24 cellular contexts compared by ENCODE assay signal in genomic region chr11:6876914-6877313, GRCh38. TPM values are rescaled to one million over a fixed set of nuclear protein-coding genes. Genes with fewer than 3 reads are reported as not detected.
DNase-seq lines count a peak whose midpoint lies in the region; ATAC-seq, FAIRE-seq and TF ChIP-seq lines count a peak whose summit lies in the region.
"Had no signal": no experiment of that assay in that cellular context is flagged by ENCODE, and none has a peak within 500 bp of the region (broad histone marks: within the 10 kb centered on the region; RNA-seq: fewer than 3 reads in every experiment).

No MANE protein-coding gene starts in this region.

- POLR2A ChIA-PET in GM12878 (lab: Charles Lee) = no interaction called here

- peaks cover 13% of the 10 kb centered on the region for H3K27me3 Mint-ChIP-seq in activated T-cell treated with anti-CD3 and anti-CD28 coated beads, Interleukin-2, amount 50 U/mL, for 4 hours (ENCODE audit: low read depth)

- TF ChIP-seq RAD21 in GM12878 (IDR thresholded peaks at IDR 0.05; ENCODE audit: insufficient read depth, low read depth, low read length) = no peak

- no peaks in the 10 kb centered on the region for H3K4me1 Mint-ChIP-seq in activated T-cell treated with anti-CD3 and anti-CD28 coated beads, Interleukin-2, amount 50 U/mL, for 4 hours (ENCODE audit: low read depth)
- H3K4me1 Mint-ChIP-seq: CD4-positive, alpha-beta memory T cell had no signal

- no peaks in the 10 kb centered on the region for H3K36me3 ChIP-seq in MM.1S (replicated peaks; ENCODE audit: insufficient read depth, low read length)
- H3K36me3 ChIP-seq in GM12878 (ENCODE audit: control insufficient read depth in 2 of 2, insufficient read depth in 2 of 2, low read length in 1 of 2) = no peaks in the 10 kb centered on the region
- H3K36me3 ChIP-seq in transverse colon = no peaks in the 10 kb centered on the region

- no peaks in the 10 kb centered on the region for H3K9me3 Mint-ChIP-seq in activated T-cell treated with anti-CD3 and anti-CD28 coated beads, Interleukin-2, amount 50 U/mL, for 4 hours

- H3K4me3 ChIP-seq in MM.1S (ENCODE audit: low read length) (no peak overlapping the region), GM12878 (no peak overlapping the region), transverse colon (no peak overlapping the region)
- H3K4me3 ChIP-seq: GM23248 had no signal

- SMC1A ChIA-PET in GM12878 (lab: Charles Lee; ENCODE audit: uncharacterized antibody, unreplicated experiment) = interaction anchor here (0.9 kb wide), 1 partner anchor 23 kb away, joined by 3 read pairs; no protein-coding TSS in a partner anchor

- no peak for FAIRE-seq in GM12878 (lab: Jason Lieb, UNC)
- FAIRE-seq: H1 had no signal

- in situ Hi-C loops in GM12878 (cut with MboI) (no loop called here), transverse colon (cut with MboI; ENCODE audit: low pct_ligation_motif_present in 1 of 4, low pct_unique_long_range_greater_than_20kb in 1 of 4, low sequenced_read_pairs in 3 of 4) (no loop called here)

- ATAC-seq in GM18867 (IDR thresholded peaks at IDR 0.05; ENCODE audit: unreplicated experiment) = peak; percentile 69
- ATAC-seq in GM12878 = peak; percentile 68
- ATAC-seq in GM18502 (IDR thresholded peaks at IDR 0.05; ENCODE audit: poor library complexity, unreplicated experiment) = no peak
- no peak for ATAC-seq in activated T-cell treated with anti-CD3 and anti-CD28 coated beads, Interleukin-2, amount 50 U/mL, for 4 hours
- no peak for ATAC-seq in HG03097 (IDR thresholded peaks at IDR 0.05; ENCODE audit: low FRiP score, unreplicated experiment)
- no peak for ATAC-seq in GM18909 (IDR thresholded peaks at IDR 0.05; ENCODE audit: poor library complexity, unreplicated experiment)

- H4K20me1 ChIP-seq in MM.1S (ENCODE audit: insufficient read depth, low read length) (no peaks in the 10 kb centered on the region), GM12878 (ENCODE audit: control insufficient read depth, insufficient read depth) (no peaks in the 10 kb centered on the region)

- no peak for TF ChIP-seq CTCF in MM.1S (IDR thresholded peaks at IDR 0.05; ENCODE audit: low read length)
- TF ChIP-seq CTCF in GM12878 (IDR thresholded peaks at IDR 0.05 in 2 of 3, conservative IDR thresholded peaks at IDR 0.05 in 1 of 3; ENCODE audit: control insufficient read depth in 2 of 3, extremely low read depth in 1 of 3, insufficient read depth in 1 of 3, low read depth in 3 of 3, low read length in 3 of 3) = no peak
- TF ChIP-seq CTCF in transverse colon (IDR thresholded peaks at IDR 0.05) = no peak

- H3K27ac ChIP-seq in MM.1S (ENCODE audit: low read length) = no peak overlapping the region
- no peak overlapping the region for H3K27ac ChIP-seq in GM12878 (ENCODE audit: control insufficient read depth, insufficient read depth)
- H3K27ac ChIP-seq in transverse colon = no peak overlapping the region
- H3K27ac ChIP-seq: GM23248 had no signal

- no peaks in the 10 kb centered on the region for H3K36me3 Mint-ChIP-seq in activated T-cell treated with anti-CD3 and anti-CD28 coated beads, Interleukin-2, amount 50 U/mL, for 4 hours (ENCODE audit: insufficient read depth)
- H3K36me3 Mint-ChIP-seq: CD4-positive, alpha-beta memory T cell had no signal

- no peaks in the 10 kb centered on the region for H3K9me2 ChIP-seq in MM.1S (replicated peaks; ENCODE audit: insufficient read depth, low read length)

- no peaks in the 10 kb centered on the region for H3K9me3 ChIP-seq in MM.1S (replicated peaks; ENCODE audit: insufficient read depth, low read length)
- H3K9me3 ChIP-seq in GM12878 (replicated peaks; ENCODE audit: control insufficient read depth, insufficient read depth, low read length) = no peaks in the 10 kb centered on the region
- no peaks in the 10 kb centered on the region for H3K9me3 ChIP-seq in transverse colon

- DNase-seq in MM.1S (peak; percentile 32), GM12878 (ENCODE audit: low read depth, low spot score) (no peak), transverse colon (peak; percentile 12)
- DNase-seq in activated T-cell treated with anti-CD3 and anti-CD28 coated beads, Interleukin-2, amount 50 U/mL, for 4 hours = no peak
- DNase-seq: C1 segment of cervical spinal cord; Calu3; CD4-positive, alpha-beta memory T cell; COR-L47; DMS53; DMS79 treated with DMSO at 0.1 percent for 48 hours; GF-D8; GM23248; H7; HCEC 1CT had no signal

- TF ChIP-seq EP300 in GM12878 (IDR thresholded peaks at IDR 0.05; ENCODE audit: borderline replicate concordance in 1 of 2, control insufficient read depth in 1 of 2, low read depth in 2 of 2, low read length in 2 of 2) (no peak), transverse colon (IDR thresholded peaks at IDR 0.05; ENCODE audit: low read depth) (no peak)

- RAD21 ChIA-PET in GM12878 (lab: Charles Lee; ENCODE audit: unreplicated experiment) = no interaction called here

- no peak overlapping the region for H3K9ac ChIP-seq in MM.1S (ENCODE audit: low read length)
- H3K9ac ChIP-seq in GM12878 (ENCODE audit: control insufficient read depth, insufficient read depth, low read length) = no peak overlapping the region
- H3K9ac ChIP-seq: GM23248 had no signal

- WGBS in GM12878 (ENCODE audit: insufficient coverage, insufficient replicate concordance, low lambda C conversion rate, missing lambda C conversion rate) = 15% methylated on average over 3 of the region's 3 CpGs
- WGBS in transverse colon (ENCODE audit: low coverage in 1 of 2), 2 donors = 80 to 96% methylated on average over 1 to 3 of the region's 3 CpGs

- no peak overlapping the region for H3K4me3 Mint-ChIP-seq in activated T-cell treated with anti-CD3 and anti-CD28 coated beads, Interleukin-2, amount 50 U/mL, for 4 hours
- H3K4me3 Mint-ChIP-seq: CD4-positive, alpha-beta memory T cell had no signal

- H3K4me2 ChIP-seq in MM.1S (ENCODE audit: low read depth, low read length) (no peak overlapping the region), GM12878 (ENCODE audit: control insufficient read depth, insufficient read depth) (no peak overlapping the region)

- CTCF ChIA-PET in GM12878 (lab: Yijun Ruan, JAX) = no interaction called here

- H3F3A ChIP-seq in MM.1S (ENCODE audit: insufficient read depth, low read length) = no peaks in the 10 kb centered on the region

- intact Hi-C loops in GM12878 (cut with micrococcal nuclease; ENCODE audit: unreplicated experiment) = no loop called here
- intact Hi-C loops in transverse colon (cut with DNase I; ENCODE audit: low total_unique reads) = no loop called here

- H3K27me3 ChIP-seq in MM.1S (replicated peaks; ENCODE audit: insufficient read depth, low read length) (no peaks in the 10 kb centered on the region), GM12878 (replicated peaks in 1 of 2; ENCODE audit: control insufficient read depth in 2 of 2, insufficient read depth in 2 of 2, low read length in 1 of 2) (no peaks in the 10 kb centered on the region), transverse colon (no peaks in the 10 kb centered on the region)

- H3K79me2 ChIP-seq in MM.1S (ENCODE audit: low read length) (no peaks in the 10 kb centered on the region), GM12878 (ENCODE audit: control insufficient read depth, insufficient read depth, low read length) (no peaks in the 10 kb centered on the region)

- H2AFZ ChIP-seq in MM.1S (ENCODE audit: low read length) (no peak overlapping the region), GM12878 (ENCODE audit: control insufficient read depth, low read depth, low read length) (no peak overlapping the region)
- H2AFZ ChIP-seq: GM23248 had no signal

- no TSS peak for BruUV-seq in GM12878 (replicated peaks; lab: Mats Ljungman, UMichigan)

- no peak for TF ChIP-seq POLR2A in GM12878 (IDR thresholded peaks at IDR 0.05; ENCODE audit: low read depth, low read length)
- no peak for TF ChIP-seq POLR2A in transverse colon (IDR thresholded peaks at IDR 0.05)

- no peaks in the 10 kb centered on the region for H3K4me1 ChIP-seq in MM.1S (ENCODE audit: low read length)
- H3K4me1 ChIP-seq in GM12878 (ENCODE audit: control insufficient read depth, insufficient read depth, low read length) = no peaks in the 10 kb centered on the region
- H3K4me1 ChIP-seq in transverse colon = no peaks in the 10 kb centered on the region

RNA-seq across cellular contexts. Expression of gene OR10A4, which starts 0.5 kb away (rescaled TPM):
- not detected in 2 replicates for total RNA-seq in GM12878 (2013; cell fraction: nucleolus; rRNA removed)
- total RNA-seq in GM12878 (2014; rRNA removed) (not detected in 2 replicates), GM12878 (2014; rRNA removed; fragmentation: Illumina TruSeq; extraction: Trizol) (not detected in 2 replicates), GM12878 (2021) (not detected in 2 replicates), transverse colon (not detected)
- polyA plus RNA-seq in GM12878 (2011; ENCODE audit: low read depth) = not detected
- polyA plus RNA-seq in GM12878 (2011; rRNA removed) (not detected in 2 replicates), GM12878 (2014; fragmentation: Illumina TruSeq; extraction: Trizol) (not detected in 2 replicates), GM12878 (2014; fragmentation: Nextera tagmentation; extraction: Ambion mirVana) (not detected), GM12878 (2014; rRNA removed) (not detected in 2 replicates), GM12878 (2016; fragmentation: Nextera tagmentation; extraction: Ambion mirVana) (not detected)
- polyA plus RNA-seq in GM12878 (2011; cell fraction: cytosol; rRNA removed) = not detected in 2 replicates
- not detected in 2 replicates for polyA plus RNA-seq in GM12878 (2011; cell fraction: nucleus; rRNA removed)
- polyA plus RNA-seq in GM12878 (2012) = not detected in 2 replicates
- polyA minus RNA-seq in GM12878 (2011; rRNA and poly(A)+ RNA removed) = not detected in 2 replicates
- polyA minus RNA-seq in GM12878 (2011; cell fraction: cytosol; rRNA and poly(A)+ RNA removed) = not detected in 2 replicates
- not detected in 2 replicates for polyA minus RNA-seq in GM12878 (2011; cell fraction: nucleus; rRNA and poly(A)+ RNA removed)
- total RNA-seq in activated T-cell treated with anti-CD3 and anti-CD28 coated beads, Interleukin-2, amount 50 U/mL, for 4 hours = not detected
- total RNA-seq: A172; A673; Calu3; CD4-positive, alpha-beta memory T cell; Daoy; G401; GM23248; H1; H7 had no signal
- polyA plus RNA-seq: BJ; CD4-positive, alpha-beta memory T cell; GM23248; H1 had no signal

RNA-seq across cellular contexts. Expression of gene OR10A2, which starts 14.1 kb away (rescaled TPM):
- not detected in 2 replicates for total RNA-seq in GM12878 (2013; cell fraction: nucleolus; rRNA removed)
- total RNA-seq in GM12878 (2014; rRNA removed) = not detected in 2 replicates
- total RNA-seq in GM12878 (2014; rRNA removed; fragmentation: Illumina TruSeq; extraction: Trizol) = not detected in 2 replicates
- total RNA-seq in GM12878 (2021) = not detected in 2 replicates
- polyA plus RNA-seq in GM12878 (2011; ENCODE audit: low read depth) = not detected
- polyA plus RNA-seq in GM12878 (2011; rRNA removed) = not detected in 2 replicates
- not detected in 2 replicates for polyA plus RNA-seq in GM12878 (2011; cell fraction: cytosol; rRNA removed)
- polyA plus RNA-seq in GM12878 (2011; cell fraction: nucleus; rRNA removed) = not detected in 2 replicates
- 0.01 TPM in 1 of 2 replicates, not detected in the other for polyA plus RNA-seq in GM12878 (2012)
- polyA plus RNA-seq in GM12878 (2014; fragmentation: Illumina TruSeq; extraction: Trizol) = not detected in 2 replicates
- not detected for polyA plus RNA-seq in GM12878 (2014; fragmentation: Nextera tagmentation; extraction: Ambion mirVana)
- polyA plus RNA-seq in GM12878 (2014; rRNA removed) = not detected in 2 replicates
- under 1 TPM; 0.04 to 0.06 TPM for polyA plus RNA-seq in GM12878 (2016; fragmentation: Nextera tagmentation; extraction: Ambion mirVana)
- not detected in 2 replicates for polyA minus RNA-seq in GM12878 (2011; rRNA and poly(A)+ RNA removed)
- polyA minus RNA-seq in GM12878 (2011; cell fraction: cytosol; rRNA and poly(A)+ RNA removed) = not detected in 2 replicates
- not detected in 2 replicates for polyA minus RNA-seq in GM12878 (2011; cell fraction: nucleus; rRNA and poly(A)+ RNA removed)
- not detected for total RNA-seq in transverse colon
- total RNA-seq in activated T-cell treated with anti-CD3 and anti-CD28 coated beads, Interleukin-2, amount 50 U/mL, for 4 hours = not detected
- total RNA-seq: A172; A673; Calu3; CD4-positive, alpha-beta memory T cell; Daoy; G401; GM23248; H1; H7 had no signal
- polyA plus RNA-seq: BJ; CD4-positive, alpha-beta memory T cell; H1 had no signal

RNA-seq across cellular contexts. Expression of gene OR2D2, which starts 15.4 kb away (rescaled TPM):
- 8.0 and 9.1 TPM in 2 replicates for total RNA-seq in GM12878 (2013; cell fraction: nucleolus; rRNA removed)
- 0.11 TPM in 1 of 2 replicates, not detected in the other for total RNA-seq in GM12878 (2014; rRNA removed)
- total RNA-seq in GM12878 (2014; rRNA removed; fragmentation: Illumina TruSeq; extraction: Trizol) = 0.23 TPM in 1 of 2 replicates, not detected in the other
- not detected in 2 replicates for total RNA-seq in GM12878 (2021)
- not detected for polyA plus RNA-seq in GM12878 (2011; ENCODE audit: low read depth)
- not detected in 2 replicates for polyA plus RNA-seq in GM12878 (2011; rRNA removed)
- not detected in 2 replicates for polyA plus RNA-seq in GM12878 (2011; cell fraction: cytosol; rRNA removed)
- 0.30 and 0.32 TPM in 2 replicates for polyA plus RNA-seq in GM12878 (2011; cell fraction: nucleus; rRNA removed)
- polyA plus RNA-seq in GM12878 (2012) = not detected in 2 replicates
- not detected in 2 replicates for polyA plus RNA-seq in GM12878 (2014; fragmentation: Illumina TruSeq; extraction: Trizol)
- polyA plus RNA-seq in GM12878 (2014; fragmentation: Nextera tagmentation; extraction: Ambion mirVana) = not detected
- not detected in 2 replicates for polyA plus RNA-seq in GM12878 (2014; rRNA removed)
- polyA plus RNA-seq in GM12878 (2016; fragmentation: Nextera tagmentation; extraction: Ambion mirVana) = not detected
- 2.6 and 3.1 TPM in 2 replicates for polyA minus RNA-seq in GM12878 (2011; rRNA and poly(A)+ RNA removed)
- not detected in 2 replicates for polyA minus RNA-seq in GM12878 (2011; cell fraction: cytosol; rRNA and poly(A)+ RNA removed)
- 1.9 and 6.4 TPM in 2 replicates for polyA minus RNA-seq in GM12878 (2011; cell fraction: nucleus; rRNA and poly(A)+ RNA removed)
- total RNA-seq in transverse colon = 1 to 10 TPM in 1 of 4 donors, under 1 TPM in 1, not detected in 2; 0.64 to 1.4 TPM
- total RNA-seq in activated T-cell treated with anti-CD3 and anti-CD28 coated beads, Interleukin-2, amount 50 U/mL, for 4 hours = not detected
- total RNA-seq: A172; A673; Calu3; CD4-positive, alpha-beta memory T cell; Daoy; G401; H1 had no signal
- polyA plus RNA-seq: CD4-positive, alpha-beta memory T cell; GM23248 had no signal

RNA-seq across cellular contexts. Expression of gene OR10A5, which starts 31.4 kb away (rescaled TPM):
- not detected in 2 replicates for total RNA-seq in GM12878 (2013; cell fraction: nucleolus; rRNA removed)
- not detected in 2 replicates for total RNA-seq in GM12878 (2014; rRNA removed)
- not detected in 2 replicates for total RNA-seq in GM12878 (2014; rRNA removed; fragmentation: Illumina TruSeq; extraction: Trizol)
- total RNA-seq in GM12878 (2021) = not detected in 2 replicates
- not detected for polyA plus RNA-seq in GM12878 (2011; ENCODE audit: low read depth)
- polyA plus RNA-seq in GM12878 (2011; rRNA removed) = not detected in 2 replicates
- not detected in 2 replicates for polyA plus RNA-seq in GM12878 (2011; cell fraction: cytosol; rRNA removed)
- not detected in 2 replicates for polyA plus RNA-seq in GM12878 (2011; cell fraction: nucleus; rRNA removed)
- polyA plus RNA-seq in GM12878 (2012) = not detected in 2 replicates
- polyA plus RNA-seq in GM12878 (2014; fragmentation: Illumina TruSeq; extraction: Trizol) = not detected in 2 replicates
- polyA plus RNA-seq in GM12878 (2014; fragmentation: Nextera tagmentation; extraction: Ambion mirVana) = not detected
- not detected in 2 replicates for polyA plus RNA-seq in GM12878 (2014; rRNA removed)
- not detected for polyA plus RNA-seq in GM12878 (2016; fragmentation: Nextera tagmentation; extraction: Ambion mirVana)
- not detected in 2 replicates for polyA minus RNA-seq in GM12878 (2011; rRNA and poly(A)+ RNA removed)
- polyA minus RNA-seq in GM12878 (2011; cell fraction: cytosol; rRNA and poly(A)+ RNA removed) = not detected in 2 replicates
- polyA minus RNA-seq in GM12878 (2011; cell fraction: nucleus; rRNA and poly(A)+ RNA removed) = not detected in 2 replicates
- total RNA-seq in transverse colon = not detected
- total RNA-seq in activated T-cell treated with anti-CD3 and anti-CD28 coated beads, Interleukin-2, amount 50 U/mL, for 4 hours = not detected
- total RNA-seq: A172; A673; Calu3; CD4-positive, alpha-beta memory T cell; Daoy; G401; GM23248; H1; H7 had no signal
- polyA plus RNA-seq: BJ; CD4-positive, alpha-beta memory T cell; GM23248; H1 had no signal

RNA-seq across cellular contexts. Expression of gene OR2D3, which starts 43.9 kb away (rescaled TPM):
- total RNA-seq in GM12878 (2013; cell fraction: nucleolus; rRNA removed) = not detected in 2 replicates
- not detected in 2 replicates for total RNA-seq in GM12878 (2014; rRNA removed)
- not detected in 2 replicates for total RNA-seq in GM12878 (2014; rRNA removed; fragmentation: Illumina TruSeq; extraction: Trizol)
- total RNA-seq in GM12878 (2021) = not detected in 2 replicates
- not detected for polyA plus RNA-seq in GM12878 (2011; ENCODE audit: low read depth)
- not detected in 2 replicates for polyA plus RNA-seq in GM12878 (2011; rRNA removed)
- not detected in 2 replicates for polyA plus RNA-seq in GM12878 (2011; cell fraction: cytosol; rRNA removed)
- not detected in 2 replicates for polyA plus RNA-seq in GM12878 (2011; cell fraction: nucleus; rRNA removed)
- not detected in 2 replicates for polyA plus RNA-seq in GM12878 (2012)
- not detected in 2 replicates for polyA plus RNA-seq in GM12878 (2014; fragmentation: Illumina TruSeq; extraction: Trizol)
- polyA plus RNA-seq in GM12878 (2014; fragmentation: Nextera tagmentation; extraction: Ambion mirVana) = not detected
- polyA plus RNA-seq in GM12878 (2014; rRNA removed) = not detected in 2 replicates
- polyA plus RNA-seq in GM12878 (2016; fragmentation: Nextera tagmentation; extraction: Ambion mirVana) = under 1 TPM in 1 of 2 experiments, not detected in 1; 0.20 TPM
- polyA minus RNA-seq in GM12878 (2011; rRNA and poly(A)+ RNA removed) = not detected in 2 replicates
- not detected in 2 replicates for polyA minus RNA-seq in GM12878 (2011; cell fraction: cytosol; rRNA and poly(A)+ RNA removed)
- not detected in 2 replicates for polyA minus RNA-seq in GM12878 (2011; cell fraction: nucleus; rRNA and poly(A)+ RNA removed)
- total RNA-seq in transverse colon = not detected
- total RNA-seq in activated T-cell treated with anti-CD3 and anti-CD28 coated beads, Interleukin-2, amount 50 U/mL, for 4 hours = not detected
- total RNA-seq: A172; A673; Calu3; CD4-positive, alpha-beta memory T cell; Daoy; G401; GM23248; H1; H7 had no signal
- polyA plus RNA-seq: BJ; CD4-positive, alpha-beta memory T cell; H1 had no signal

Comparison
In these comparisons a context has a peak if more than half of its experiments do, and no peak if none do; other contexts are left out.
1. ATAC-seq: peak in GM18867 (single experiment) and GM12878 (single experiment); none in GM18502 (single experiment), activated T-cell treated with anti-CD3 and anti-CD28 coated beads, Interleukin-2, amount 50 U/mL, for 4 hours (0 of 2), HG03097 (single experiment) and GM18909 (single experiment).
2. DNase-seq: peak in MM.1S (single experiment) and transverse colon (single experiment); none in GM12878 (single experiment) and activated T-cell treated with anti-CD3 and anti-CD28 coated beads, Interleukin-2, amount 50 U/mL, for 4 hours (single experiment).